15 cellular contexts compared by ENCODE assay signal in genomic region chr2:188785515-188785914, GRCh38.
DNase-seq lines count a peak whose midpoint lies in the region; ATAC-seq, FAIRE-seq and TF ChIP-seq lines count a peak whose summit lies in the region.
"Had no signal": no experiment of that assay in that cellular context is flagged by ENCODE, and none has a peak within 500 bp of the region (broad histone marks: within the 10 kb centered on the region; RNA-seq: fewer than 3 reads in every experiment).

No MANE protein-coding gene starts in this region.

- FAIRE-seq in astrocyte (lab: Jason Lieb, UNC) (peak; percentile 54), frontal cortex (lab: Jason Lieb, UNC) (no peak)

- H3K36me3 ChIP-seq in astrocyte (ENCODE audit: insufficient read depth, low read length) (no peaks in the 10 kb centered on the region), vagina (no peaks in the 10 kb centered on the region)
- H3K36me3 ChIP-seq: cardiac muscle cell, neural progenitor cell, Peyer's patch had no signal

- H3K27ac ChIP-seq in astrocyte (ENCODE audit: low read depth, low read length) (peak overlapping the region; percentile 91), vagina (peak overlapping the region; percentile 79)
- H3K27ac ChIP-seq: cardiac muscle cell, neural progenitor cell had no signal

- H3K27ac Mint-ChIP-seq in astrocyte (ENCODE audit: unreplicated experiment) (peak overlapping the region; percentile 98), osteocyte (ENCODE audit: unreplicated experiment) (peak overlapping the region; percentile 98)

- H3K27me3 Mint-ChIP-seq in astrocyte (ENCODE audit: low read depth, unreplicated experiment) (no peaks in the 10 kb centered on the region), osteocyte (ENCODE audit: unreplicated experiment) (no peaks in the 10 kb centered on the region)

- intact Hi-C loops in Right ventricle myocardium superior (cut with DNase I): loop anchor here (5.0 kb wide), 1 partner anchor 192 kb away; no protein-coding TSS in a partner anchor
- intact Hi-C loops in vagina (cut with DNase I): loop anchor here (5.0 kb wide), 1 partner anchor 192 kb away; no protein-coding TSS in a partner anchor

- no peak overlapping the region for H2AFZ ChIP-seq in astrocyte (ENCODE audit: low read depth, low read length)
- H2AFZ ChIP-seq: neural progenitor cell had no signal

- DNase-seq in astrocyte (ENCODE audit: low read depth): no peak
- DNase-seq in Right ventricle myocardium superior: no peak
- no peak for DNase-seq in osteocyte (ENCODE audit: extremely low spot score, unreplicated experiment)
- no peak for DNase-seq in vagina (ENCODE audit: extremely low spot score in 2 of 2)
- no peak for DNase-seq in GM19240 (ENCODE audit: insufficient read length, low spot score)
- DNase-seq in NAMALWA (ENCODE audit: low spot score): no peak
- no peak for DNase-seq in frontal cortex (ENCODE audit: low spot score in 2 of 2)
- DNase-seq: activated CD8-positive, alpha-beta memory T cell treated with anti-CD3 and anti-CD28 coated beads, Interleukin-2, amount 50 U/mL, for 48 hours; activated naive CD4-positive, alpha-beta T cell treated with anti-CD3 and anti-CD28 coated beads, Interleukin-2, amount 50 U/mL, for 16 hours; hypothalamus; MM.1S; Peyer's patch; T-helper 1 cell had no signal

- H3K4me1 ChIP-seq in astrocyte (ENCODE audit: insufficient read depth, low read length) (peaks cover 36% of the 10 kb centered on the region), vagina (peaks cover 17% of the 10 kb centered on the region)
- H3K4me1 ChIP-seq: neural progenitor cell, Peyer's patch had no signal

- H3K36me3 Mint-ChIP-seq in astrocyte (ENCODE audit: low read depth, unreplicated experiment): no peaks in the 10 kb centered on the region
- peaks cover 3% of the 10 kb centered on the region for H3K36me3 Mint-ChIP-seq in osteocyte (ENCODE audit: unreplicated experiment)
- H3K36me3 Mint-ChIP-seq: neural progenitor cell had no signal

- no peaks in the 10 kb centered on the region for H3K9me3 ChIP-seq in astrocyte (ENCODE audit: insufficient read depth, low read depth, low read length)
- H3K9me3 ChIP-seq in vagina: no peaks in the 10 kb centered on the region
- H3K9me3 ChIP-seq: Peyer's patch had no signal

- H3K4me3 Mint-ChIP-seq in astrocyte (ENCODE audit: unreplicated experiment) (no peak overlapping the region), osteocyte (ENCODE audit: unreplicated experiment) (no peak overlapping the region)
- H3K4me3 Mint-ChIP-seq: neural progenitor cell had no signal

- H3K9me3 Mint-ChIP-seq in astrocyte (ENCODE audit: unreplicated experiment) (no peaks in the 10 kb centered on the region), osteocyte (ENCODE audit: unreplicated experiment) (peaks cover 12% of the 10 kb centered on the region)
- H3K9me3 Mint-ChIP-seq: neural progenitor cell had no signal

- H3K9ac ChIP-seq in astrocyte (ENCODE audit: low read length): no peak overlapping the region
- H3K9ac ChIP-seq: neural progenitor cell had no signal

- no peak for TF ChIP-seq POLR2A in vagina (IDR thresholded peaks at IDR 0.05)

- H3K4me1 Mint-ChIP-seq in astrocyte (ENCODE audit: low read depth, unreplicated experiment): peaks cover 48% of the 10 kb centered on the region
- peaks cover 53% of the 10 kb centered on the region for H3K4me1 Mint-ChIP-seq in osteocyte (ENCODE audit: unreplicated experiment)

- H3K4me3 ChIP-seq in astrocyte (ENCODE audit: insufficient read depth, low read depth, low read length) (no peak overlapping the region), vagina (no peak overlapping the region)
- H3K4me3 ChIP-seq: cardiac muscle cell, neural progenitor cell, Peyer's patch had no signal

- TF ChIP-seq CTCF in astrocyte (IDR thresholded peaks at IDR 0.05; ENCODE audit: insufficient read depth, low read depth, low read length) (no peak), osteocyte (IDR thresholded peaks at IDR 0.05) (no peak), vagina (IDR thresholded peaks at IDR 0.05) (no peak)

- H4K20me1 ChIP-seq in astrocyte (ENCODE audit: insufficient read depth, low read length): no peaks in the 10 kb centered on the region

- no peaks in the 10 kb centered on the region for H3K79me2 ChIP-seq in astrocyte (ENCODE audit: insufficient read depth, low read length)

- peak; percentile 61 for ATAC-seq in Right ventricle myocardium superior (ENCODE audit: poor library complexity)

- H3K27me3 ChIP-seq in astrocyte (ENCODE audit: insufficient read depth, low read length): no peaks in the 10 kb centered on the region
- H3K27me3 ChIP-seq in vagina: no peaks in the 10 kb centered on the region
- H3K27me3 ChIP-seq: cardiac muscle cell, neural progenitor cell, Peyer's patch had no signal

- no peak overlapping the region for H3K4me2 ChIP-seq in astrocyte (ENCODE audit: low read length)
- H3K4me2 ChIP-seq: neural progenitor cell had no signal
